Comparison of ENCODE assay signal across 8 cellular contexts in the genomic region with DNA sequence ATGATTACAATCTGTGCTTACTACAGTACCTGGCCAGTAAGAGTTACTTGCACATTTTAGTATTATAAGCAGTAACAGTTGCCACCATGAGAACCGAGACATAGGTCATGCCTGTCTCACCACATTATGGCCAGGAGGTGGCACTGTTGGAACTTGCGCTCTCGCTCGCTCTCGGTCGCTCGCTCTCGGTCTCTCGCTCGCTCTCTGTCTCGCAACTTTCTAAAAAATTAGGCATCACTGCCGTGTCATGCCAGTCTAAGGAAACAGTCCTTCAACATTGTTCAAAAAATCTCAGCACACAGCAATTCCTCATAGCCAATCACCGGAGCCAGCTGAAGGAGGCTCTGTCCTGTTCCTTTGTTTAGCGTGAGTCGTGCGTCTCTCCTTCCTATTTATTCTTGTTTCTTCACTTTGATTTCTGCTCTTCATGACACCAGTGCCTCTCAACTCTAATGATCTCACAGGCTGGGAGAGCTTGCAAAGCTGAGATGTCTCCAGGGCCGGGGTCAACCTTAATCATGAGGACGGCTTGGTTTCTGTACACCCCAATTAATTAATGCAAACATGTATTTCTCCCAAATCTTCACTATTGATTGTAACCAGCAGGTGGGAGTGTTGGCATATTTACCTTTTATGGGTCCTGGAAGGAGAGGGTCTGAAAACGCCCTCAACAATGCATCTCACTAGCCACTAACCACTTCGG. TPM values are rescaled to one million over a fixed set of nuclear protein-coding genes. Genes with fewer than 3 reads are reported as not detected.
DNase-seq lines count a peak whose midpoint lies in the region; ATAC-seq and TF ChIP-seq lines count a peak whose summit lies in the region.

No MANE protein-coding gene starts in this region.

- DNase-seq in DND-41 (peak; percentile 72), KG1 (lab: John Stamatoyannopoulos, UW) (peak; percentile 94), Panc1 (ENCODE audit: low read depth, low spot score) (peak; percentile 85), fibroblast of peridontal ligament (ENCODE audit: extremely low read depth) (peak; percentile 91)
- peak; percentile 58 for DNase-seq in activated T-helper 1 cell treated with anti-CD3 and anti-CD28 coated beads, Interleukin-12 subunit alpha, Interleukin-12 subunit beta, Interleukin-2, Interleukin-4 antibody, amounts not matched to agents 30 ng/mL and 10 ng/mL and 1 ng/mL, durations not matched to agents 14 hours and 24 hours and 36 hours (ENCODE audit: low spot score)
- peak; percentile 34 to 67 (median 63) for DNase-seq in naive thymus-derived CD4-positive, alpha-beta T cell
- peak; percentile 55 for DNase-seq in stimulated activated naive CD4-positive, alpha-beta T cell treated with Interleukin-2 at 50 U/mL for 16 hours (lab: John Stamatoyannopoulos, UW)

- peaks cover 24% of the 10 kb centered on the region for H3K27me3 Mint-ChIP-seq in activated T-helper 1 cell treated with anti-CD3 and anti-CD28 coated beads, Interleukin-12 subunit alpha, Interleukin-12 subunit beta, Interleukin-2, Interleukin-4 antibody, amounts not matched to agents 30 ng/mL and 10 ng/mL and 1 ng/mL, durations not matched to agents 14 hours and 24 hours and 36 hours (ENCODE audit: insufficient read depth)
- H3K27me3 Mint-ChIP-seq in naive thymus-derived CD4-positive, alpha-beta T cell: peaks cover 15 to 32% (median 18%) of the 10 kb centered on the region in 5 donors

- POLR2A ChIA-PET in Panc1 (lab: Charles Lee): no interaction called here
- POLR2A ChIA-PET in naive thymus-derived CD4-positive, alpha-beta T cell (lab: Charles Lee): interaction anchor here (1.1 kb wide), 1 partner anchor 428 kb away, joined by 3 read pairs; no protein-coding TSS in a partner anchor

- no TSS peak for BruUV-seq in Panc1 (replicated peaks; lab: Mats Ljungman, UMichigan)

- ATAC-seq in DND-41 (ENCODE audit: insufficient read depth, low read depth) (peak; percentile 84), GM21723 (IDR thresholded peaks at IDR 0.05; ENCODE audit: unreplicated experiment) (peak; percentile 91), Panc1 (peak; percentile 91)
- ATAC-seq in naive thymus-derived CD4-positive, alpha-beta T cell: peak; percentile 93

- CTCF ChIA-PET in Panc1 (lab: Charles Lee): interaction anchor here (0.6 to 1.9 kb wide), 7 partner anchors 37 to 471 kb away, joined by 3 to 9 read pairs (median 3); no protein-coding TSS in a partner anchor
- CTCF ChIA-PET in naive thymus-derived CD4-positive, alpha-beta T cell (lab: Charles Lee): interaction anchor here (0.6 to 5.3 kb wide), 6 partner anchors 15 to 493 kb away, joined by 3 to 59 read pairs (median 3); no protein-coding TSS in a partner anchor

- H3K27ac ChIP-seq in DND-41 (ENCODE audit: low read length) (no peak overlapping the region), Panc1 (ENCODE audit: low read length) (peak overlapping the region; percentile 93)
- H3K27ac ChIP-seq in naive thymus-derived CD4-positive, alpha-beta T cell (ENCODE audit: low read depth, low read length): peak overlapping the region; percentile 45

- TF ChIP-seq CTCF in DND-41 (IDR thresholded peaks at IDR 0.05; ENCODE audit: borderline replicate concordance, extremely low read depth, low read length, poor library complexity, severe bottlenecking) (peak; percentile 91), Panc1 (IDR thresholded peaks at IDR 0.05) (peak; percentile 97)

- H3K27ac Mint-ChIP-seq in activated T-helper 1 cell treated with anti-CD3 and anti-CD28 coated beads, Interleukin-12 subunit alpha, Interleukin-12 subunit beta, Interleukin-2, Interleukin-4 antibody, amounts not matched to agents 30 ng/mL and 10 ng/mL and 1 ng/mL, durations not matched to agents 14 hours and 24 hours and 36 hours: no peak overlapping the region
- H3K27ac Mint-ChIP-seq in naive thymus-derived CD4-positive, alpha-beta T cell: no peak overlapping the region

- H3K4me1 ChIP-seq in DND-41 (ENCODE audit: insufficient read depth, low read length) (peaks cover 4% of the 10 kb centered on the region), Panc1 (ENCODE audit: control insufficient read depth, insufficient read depth, low read length) (peaks cover 13% of the 10 kb centered on the region)
- peaks cover 0 to 8% of the 10 kb centered on the region in 2 donors for H3K4me1 ChIP-seq in naive thymus-derived CD4-positive, alpha-beta T cell (ENCODE audit: control insufficient read depth in 2 of 2, insufficient read depth in 2 of 2, low read length in 2 of 2)

- H3K4me1 Mint-ChIP-seq in activated T-helper 1 cell treated with anti-CD3 and anti-CD28 coated beads, Interleukin-12 subunit alpha, Interleukin-12 subunit beta, Interleukin-2, Interleukin-4 antibody, amounts not matched to agents 30 ng/mL and 10 ng/mL and 1 ng/mL, durations not matched to agents 14 hours and 24 hours and 36 hours (ENCODE audit: low read depth): peaks cover 19% of the 10 kb centered on the region
- H3K4me1 Mint-ChIP-seq in naive thymus-derived CD4-positive, alpha-beta T cell: peaks cover 14 to 28% (median 16%) of the 10 kb centered on the region in 7 donors

- no peaks in the 10 kb centered on the region for H4K20me1 ChIP-seq in DND-41 (ENCODE audit: insufficient read depth, low read length)

- no peaks in the 10 kb centered on the region for H3K9me3 Mint-ChIP-seq in activated T-helper 1 cell treated with anti-CD3 and anti-CD28 coated beads, Interleukin-12 subunit alpha, Interleukin-12 subunit beta, Interleukin-2, Interleukin-4 antibody, amounts not matched to agents 30 ng/mL and 10 ng/mL and 1 ng/mL, durations not matched to agents 14 hours and 24 hours and 36 hours
- no peaks in the 10 kb centered on the region for H3K9me3 Mint-ChIP-seq in naive thymus-derived CD4-positive, alpha-beta T cell

- no peaks in the 10 kb centered on the region for H3K36me3 Mint-ChIP-seq in activated T-helper 1 cell treated with anti-CD3 and anti-CD28 coated beads, Interleukin-12 subunit alpha, Interleukin-12 subunit beta, Interleukin-2, Interleukin-4 antibody, amounts not matched to agents 30 ng/mL and 10 ng/mL and 1 ng/mL, durations not matched to agents 14 hours and 24 hours and 36 hours (ENCODE audit: low read depth)
- peaks cover 0 to 3% (median 0%) of the 10 kb centered on the region in 5 donors for H3K36me3 Mint-ChIP-seq in naive thymus-derived CD4-positive, alpha-beta T cell

- in situ Hi-C loops in Panc1 (cut with HindIII; ENCODE audit: low pct_unique_long_range_greater_than_20kb, low sequenced_read_pairs): no loop called here

- peak overlapping the region; percentile 62 for H2AFZ ChIP-seq in DND-41 (ENCODE audit: low read depth, low read length)

- H3K4me2 ChIP-seq in DND-41 (ENCODE audit: insufficient read depth, low read length): peak overlapping the region; percentile 64

- intact Hi-C loops in Panc1 (cut with micrococcal nuclease; ENCODE audit: unreplicated experiment): loop anchor here (1.0 kb wide), 2 partner anchors 393 to 428 kb away; no protein-coding TSS in a partner anchor
- intact Hi-C loops in activated T-helper 1 cell treated with anti-CD3 and anti-CD28 coated beads, Interleukin-12 subunit alpha, Interleukin-12 subunit beta, Interleukin-2, Interleukin-4 antibody, amounts not matched to agents 30 ng/mL and 10 ng/mL and 1 ng/mL, durations not matched to agents 14 hours and 24 hours and 36 hours (cut with micrococcal nuclease): loop anchor here (1.0 to 10.0 kb wide), 9 partner anchors 120 to 1238 kb away; a partner anchor contains a TSS
- intact Hi-C loops in naive thymus-derived CD4-positive, alpha-beta T cell (cut with micrococcal nuclease): loop anchor here (1.0 to 10.0 kb wide), 8 partner anchors 119 to 510 kb away; a partner anchor contains a TSS

- H3K4me3 ChIP-seq in DND-41 (ENCODE audit: low read depth in 1 of 2, low read length in 2 of 2): peak overlapping the region in 1 of 2 experiments; percentile 49; a peak in 2 of 4 replicates
- peak overlapping the region; percentile 72 to 99 for H3K4me3 ChIP-seq in Panc1 (ENCODE audit: low read depth in 2 of 2, low read length in 2 of 2)
- peak overlapping the region; percentile 87 for H3K4me3 ChIP-seq in naive thymus-derived CD4-positive, alpha-beta T cell (ENCODE audit: low read length)

- H3K36me3 ChIP-seq in DND-41 (ENCODE audit: insufficient read depth, low read length): no peaks in the 10 kb centered on the region
- H3K36me3 ChIP-seq in Panc1 (ENCODE audit: control insufficient read depth, insufficient read depth, low read length): no peaks in the 10 kb centered on the region
- no peaks in the 10 kb centered on the region for H3K36me3 ChIP-seq in naive thymus-derived CD4-positive, alpha-beta T cell (ENCODE audit: control insufficient read depth in 2 of 3, insufficient read depth in 3 of 3, low read length in 3 of 3)

- no peaks in the 10 kb centered on the region for H3K9me3 ChIP-seq in DND-41 (ENCODE audit: insufficient read depth, low read length, severe bottlenecking)
- H3K9me3 ChIP-seq in Panc1 (ENCODE audit: control insufficient read depth, insufficient read depth, low read depth, low read length): no peaks in the 10 kb centered on the region
- no peaks in the 10 kb centered on the region for H3K9me3 ChIP-seq in naive thymus-derived CD4-positive, alpha-beta T cell (ENCODE audit: control insufficient read depth in 2 of 3, low read length in 3 of 3)

- H3K27me3 ChIP-seq in DND-41 (ENCODE audit: insufficient read depth, low read length, poor library complexity) (peaks cover 17% of the 10 kb centered on the region), Panc1 (ENCODE audit: control insufficient read depth, insufficient read depth, low read length) (peaks cover 3% of the 10 kb centered on the region)
- H3K27me3 ChIP-seq in naive thymus-derived CD4-positive, alpha-beta T cell (ENCODE audit: control insufficient read depth in 2 of 2, insufficient read depth in 2 of 2, low read length in 2 of 2): no peaks in the 10 kb centered on the region

- H3K4me3 Mint-ChIP-seq in activated T-helper 1 cell treated with anti-CD3 and anti-CD28 coated beads, Interleukin-12 subunit alpha, Interleukin-12 subunit beta, Interleukin-2, Interleukin-4 antibody, amounts not matched to agents 30 ng/mL and 10 ng/mL and 1 ng/mL, durations not matched to agents 14 hours and 24 hours and 36 hours: no peak overlapping the region
- H3K4me3 Mint-ChIP-seq in naive thymus-derived CD4-positive, alpha-beta T cell: no peak overlapping the region

- H3K79me2 ChIP-seq in DND-41 (ENCODE audit: insufficient read depth, low read length): no peaks in the 10 kb centered on the region

- peak overlapping the region; percentile 19; the same call in 1 of the 2 replicates for H3K9ac ChIP-seq in DND-41 (ENCODE audit: low read depth, low read length)

RNA-seq across cellular contexts. Expression of a gene that starts 6.3 kb away (rescaled TPM):
- total RNA-seq in Panc1 (2021; ENCODE audit: unreplicated experiment): 0.15 TPM
- 0.12 TPM for polyA plus RNA-seq in Panc1 (2012; ENCODE audit: insufficient read length)
- not detected in 2 replicates for total RNA-seq in activated T-helper 1 cell treated with anti-CD3 and anti-CD28 coated beads, Interleukin-12 subunit alpha, Interleukin-12 subunit beta, Interleukin-2, Interleukin-4 antibody, amounts not matched to agents 30 ng/mL and 10 ng/mL and 1 ng/mL, durations not matched to agents 14 hours and 24 hours and 36 hours
- total RNA-seq in naive thymus-derived CD4-positive, alpha-beta T cell: not detected
- polyA plus RNA-seq in naive thymus-derived CD4-positive, alpha-beta T cell: not detected

RNA-seq across cellular contexts. Expression of a gene that starts 13.8 kb away (rescaled TPM):
- 39.9 TPM for total RNA-seq in Panc1 (2021; ENCODE audit: unreplicated experiment)
- 44.4 TPM for polyA plus RNA-seq in Panc1 (2012; ENCODE audit: insufficient read length)
- 0.02 TPM in 1 of 2 replicates, not detected in the other for total RNA-seq in activated T-helper 1 cell treated with anti-CD3 and anti-CD28 coated beads, Interleukin-12 subunit alpha, Interleukin-12 subunit beta, Interleukin-2, Interleukin-4 antibody, amounts not matched to agents 30 ng/mL and 10 ng/mL and 1 ng/mL, durations not matched to agents 14 hours and 24 hours and 36 hours
- total RNA-seq in naive thymus-derived CD4-positive, alpha-beta T cell: under 1 TPM in 1 of 5 experiments, not detected in 4; 0.12 TPM
- not detected for polyA plus RNA-seq in naive thymus-derived CD4-positive, alpha-beta T cell

Comparison
In these comparisons a context has a peak if more than half of its experiments do, and no peak if none do; other contexts are left out.
1. RNA of a gene that starts 13.8 kb away (total RNA-seq): 39.9 TPM in Panc1 (single experiment); 0.12 TPM in naive thymus-derived CD4-positive, alpha-beta T cell and 0.02 TPM in activated T-helper 1 cell treated with anti-CD3 and anti-CD28 coated beads, Interleukin-12 subunit alpha, Interleukin-12 subunit beta, Interleukin-2, Interleukin-4 antibody, amounts not matched to agents 30 ng/mL and 10 ng/mL and 1 ng/mL, durations not matched to agents 14 hours and 24 hours and 36 hours; every median in the first group is over 10 times any median in the second.
2. Peak in every context shown above with its lines, with median percentiles within 50 percentile points of each other: ATAC-seq and DNase-seq.